ENCODE assay signal across 8 cellular contexts in the genomic region with DNA sequence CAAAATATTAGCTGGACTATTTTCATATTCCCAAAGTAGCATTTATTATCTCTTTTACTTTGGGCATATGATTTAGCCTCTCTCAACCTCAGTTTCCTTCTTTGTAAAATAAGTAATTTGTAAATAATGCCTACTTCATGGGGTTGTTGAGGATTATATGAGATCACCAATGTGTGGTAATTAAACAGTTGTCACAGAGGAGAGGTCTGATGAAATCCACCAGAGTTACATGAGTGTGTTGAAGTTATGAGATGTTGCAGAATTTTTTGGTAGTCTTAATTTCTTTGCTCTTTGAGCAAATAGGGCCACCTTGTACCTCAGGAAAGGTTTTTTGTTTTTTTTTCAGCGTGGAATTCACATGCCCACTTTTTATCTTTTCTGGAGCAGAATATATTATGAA. TPM values are rescaled to one million over a fixed set of nuclear protein-coding genes. Genes with fewer than 3 reads are reported as not detected.
A peak's percentile ranks its signal among the peaks of the same experiment; 100 is the strongest.
DNase-seq lines count a peak whose midpoint lies in the region; ATAC-seq, FAIRE-seq and TF ChIP-seq lines count a peak whose summit lies in the region.

No MANE protein-coding gene starts in this region.

- TF ChIP-seq CTCF in AG10803 (conservative IDR thresholded peaks at IDR 0.05; ENCODE audit: low read length) (no peak), GM12878 (IDR thresholded peaks at IDR 0.05 in 2 of 3, conservative IDR thresholded peaks at IDR 0.05 in 1 of 3; ENCODE audit: control insufficient read depth in 2 of 3, extremely low read depth in 1 of 3, insufficient read depth in 1 of 3, low read depth in 3 of 3, low read length in 3 of 3) (no peak)

- no peaks in the 10 kb centered on the region for H4K20me1 ChIP-seq in GM12878 (ENCODE audit: control insufficient read depth, insufficient read depth)

- POLR2A ChIA-PET in GM12878 (lab: Charles Lee), result interaction anchor here (1.0 to 2.4 kb wide), 6 partner anchors 9 to 173 kb away, joined by 3 to 11 read pairs (median 4); partner anchors contain the start of gene ATP7A

- CTCF ChIA-PET in GM12878 (lab: Yijun Ruan, JAX), result interaction anchor here (0.6 to 3.8 kb wide), 4 partner anchors 8 to 124 kb away, joined by 3 to 30 read pairs (median 22); partner anchors contain the start of gene ATP7A

- SMC1A ChIA-PET in GM12878 (lab: Charles Lee; ENCODE audit: uncharacterized antibody, unreplicated experiment), result interaction anchor here (1.1 to 2.2 kb wide), 5 partner anchors 13 to 258 kb away, joined by 3 to 17 read pairs (median 6); no protein-coding TSS in a partner anchor

- ATAC-seq in GM12878 (no peak), GM19328 (IDR thresholded peaks at IDR 0.05; ENCODE audit: unreplicated experiment) (no peak)

- no peak overlapping the region for H2AFZ ChIP-seq in GM12878 (ENCODE audit: control insufficient read depth, low read depth, low read length)

- no peak for TF ChIP-seq RAD21 in GM12878 (IDR thresholded peaks at IDR 0.05; ENCODE audit: insufficient read depth, low read depth, low read length)

- H3K9me3 ChIP-seq in KOPT-K1 (ENCODE audit: insufficient read depth, low read length, poor library complexity, severe bottlenecking) (no peaks in the 10 kb centered on the region), GM12878 (replicated peaks; ENCODE audit: control insufficient read depth, insufficient read depth, low read length) (no peaks in the 10 kb centered on the region; the same call in 2 of the 3 replicates), mesodermal cell (ENCODE audit: control insufficient read depth, low read length) (no peaks in the 10 kb centered on the region)

- no peaks in the 10 kb centered on the region for H3K27me3 ChIP-seq in GM12878 (replicated peaks in 1 of 2; ENCODE audit: control insufficient read depth in 2 of 2, insufficient read depth in 2 of 2, low read length in 1 of 2)

- in situ Hi-C loops in GM12878 (cut with MboI), result loop anchor here (10.0 kb wide), 1 partner anchor 124 kb away; no protein-coding TSS in a partner anchor

- RAD21 ChIA-PET in GM12878 (lab: Charles Lee; ENCODE audit: unreplicated experiment), result interaction anchor here (1.0 to 2.9 kb wide), 3 partner anchors 9 to 128 kb away, joined by 6 to 31 read pairs (median 11); partner anchors contain the start of gene ATP7A

- peak overlapping the region; percentile 54 for H3K4me2 ChIP-seq in GM12878 (ENCODE audit: control insufficient read depth, insufficient read depth)

- H3K4me1 ChIP-seq in GM12878 (ENCODE audit: control insufficient read depth, insufficient read depth, low read length) (no peaks in the 10 kb centered on the region), mesodermal cell (ENCODE audit: control insufficient read depth, insufficient read depth, low read length, poor library complexity, severe bottlenecking) (no peaks in the 10 kb centered on the region)

- peaks cover 40% of the 10 kb centered on the region for H3K36me3 ChIP-seq in KOPT-K1 (ENCODE audit: insufficient read depth, low read length)
- no peaks in the 10 kb centered on the region; a peak in 1 of 4 replicates for H3K36me3 ChIP-seq in GM12878 (ENCODE audit: control insufficient read depth in 2 of 2, insufficient read depth in 2 of 2, low read length in 1 of 2)
- peaks cover 31% of the 10 kb centered on the region for H3K36me3 ChIP-seq in mesodermal cell (ENCODE audit: control insufficient read depth, insufficient read depth, low read length)

- no TSS peak for BruUV-seq in GM12878 (replicated peaks; lab: Mats Ljungman, UMichigan)

- DNase-seq in AG10803 (ENCODE audit: low read depth) (peak; percentile 26), GM12878 (ENCODE audit: low read depth, low spot score) (no peak), NCI-H524 (lab: John Stamatoyannopoulos, UW) (no peak), NCI-H446 treated with DMSO at 0.1 percent for 48 hours (lab: John Stamatoyannopoulos, UW) (no peak), globus pallidus (ENCODE audit: low spot score) (no peak)

- peaks cover 34% of the 10 kb centered on the region for H3K79me2 ChIP-seq in GM12878 (ENCODE audit: control insufficient read depth, insufficient read depth, low read length)

- intact Hi-C loops in GM12878 (cut with micrococcal nuclease; ENCODE audit: unreplicated experiment), result no loop called here

- WGBS in GM12878 (ENCODE audit: insufficient coverage, insufficient replicate concordance, low lambda C conversion rate, missing lambda C conversion rate), result 0% methylated on average over 1 of the region's 1 CpG
- no CpG with 5 or more reads among the region's 1 CpG for WGBS in mesodermal cell (ENCODE audit: insufficient coverage in 2 of 2), 2 experiments

- H3K4me3 ChIP-seq in AG10803 (ENCODE audit: low read length), result peak overlapping the region; percentile 72
- H3K4me3 ChIP-seq in GM12878, result peak overlapping the region; percentile 80
- H3K4me3 ChIP-seq in mesodermal cell (ENCODE audit: extremely low read depth, insufficient read depth, low read length, poor library complexity, severe bottlenecking), result peak overlapping the region; percentile 64

- FAIRE-seq in GM12878 (lab: Jason Lieb, UNC), result no peak

- no peak for TF ChIP-seq POLR2A in GM12878 (IDR thresholded peaks at IDR 0.05; ENCODE audit: low read depth, low read length)

- no peak for TF ChIP-seq EP300 in GM12878 (IDR thresholded peaks at IDR 0.05; ENCODE audit: borderline replicate concordance in 1 of 2, control insufficient read depth in 1 of 2, low read depth in 2 of 2, low read length in 2 of 2)

- H3K27ac ChIP-seq in KOPT-K1 (ENCODE audit: low read depth, low read length, poor library complexity, severe bottlenecking), result peak overlapping the region; percentile 90
- H3K27ac ChIP-seq in GM12878 (ENCODE audit: control insufficient read depth, insufficient read depth), result peak overlapping the region; percentile 75; the same call in 1 of the 2 replicates
- H3K27ac ChIP-seq in mesodermal cell (ENCODE audit: low read depth, low read length, severe bottlenecking), result peak overlapping the region; percentile 10

- peak overlapping the region; percentile 77 for H3K9ac ChIP-seq in GM12878 (ENCODE audit: control insufficient read depth, insufficient read depth, low read length)

RNA-seq across cellular contexts. Expression of gene COX7B, which starts 1.4 kb away (rescaled TPM):
- total RNA-seq in GM12878 (2013; cell fraction: nucleolus; rRNA removed), result 59.1 and 62.7 TPM in 2 replicates
- total RNA-seq in GM12878 (2014; rRNA removed), result 467 and 534 TPM in 2 replicates
- 691 and 726 TPM in 2 replicates for total RNA-seq in GM12878 (2014; rRNA removed; fragmentation: Illumina TruSeq; extraction: Trizol)
- total RNA-seq in GM12878 (2021), result 331 and 332 TPM in 2 replicates
- polyA plus RNA-seq in GM12878 (2011; ENCODE audit: low read depth), result 1,660 TPM
- 1,589 and 1,856 TPM in 2 replicates for polyA plus RNA-seq in GM12878 (2011; rRNA removed)
- polyA plus RNA-seq in GM12878 (2011; cell fraction: cytosol; rRNA removed), result 1,448 and 1,540 TPM in 2 replicates
- 567 and 717 TPM in 2 replicates for polyA plus RNA-seq in GM12878 (2011; cell fraction: nucleus; rRNA removed)
- polyA plus RNA-seq in GM12878 (2012), result 350 and 454 TPM in 2 replicates
- 727 and 839 TPM in 2 replicates for polyA plus RNA-seq in GM12878 (2014; fragmentation: Illumina TruSeq; extraction: Trizol)
- polyA plus RNA-seq in GM12878 (2014; fragmentation: Nextera tagmentation; extraction: Ambion mirVana), result 1,000 to 10,000 TPM; 2,041 to 2,070 TPM
- 747 and 862 TPM in 2 replicates for polyA plus RNA-seq in GM12878 (2014; rRNA removed)
- 1,000 to 10,000 TPM; 1,113 to 1,176 TPM for polyA plus RNA-seq in GM12878 (2016; fragmentation: Nextera tagmentation; extraction: Ambion mirVana)
- 260 and 503 TPM in 2 replicates for polyA minus RNA-seq in GM12878 (2011; rRNA and poly(A)+ RNA removed)
- polyA minus RNA-seq in GM12878 (2011; cell fraction: cytosol; rRNA and poly(A)+ RNA removed), result 95.8 and 121 TPM in 2 replicates
- polyA minus RNA-seq in GM12878 (2011; cell fraction: nucleus; rRNA and poly(A)+ RNA removed), result 45.7 and 46.4 TPM in 2 replicates
- polyA plus RNA-seq in mesodermal cell (2013, experiment 1 of 2), result 383 TPM
- 386 TPM for polyA plus RNA-seq in mesodermal cell (2013, experiment 2 of 2)

RNA-seq across cellular contexts. Expression of gene MAGT1, which starts 5.5 kb away (rescaled TPM):
- total RNA-seq in GM12878 (2013; cell fraction: nucleolus; rRNA removed), result 70.0 and 78.0 TPM in 2 replicates
- total RNA-seq in GM12878 (2014; rRNA removed) (53.8 and 69.0 TPM in 2 replicates), GM12878 (2014; rRNA removed; fragmentation: Illumina TruSeq; extraction: Trizol) (54.8 and 57.1 TPM in 2 replicates), GM12878 (2021) (36.7 and 41.8 TPM in 2 replicates)
- polyA plus RNA-seq in GM12878 (2011; ENCODE audit: low read depth), result 19.6 TPM
- polyA plus RNA-seq in GM12878 (2011; rRNA removed) (44.6 and 55.0 TPM in 2 replicates), GM12878 (2014; fragmentation: Illumina TruSeq; extraction: Trizol) (45.3 and 48.1 TPM in 2 replicates), GM12878 (2014; fragmentation: Nextera tagmentation; extraction: Ambion mirVana) (10 to 100 TPM; 28.0 to 41.3 TPM), GM12878 (2014; rRNA removed) (41.2 and 47.7 TPM in 2 replicates), GM12878 (2016; fragmentation: Nextera tagmentation; extraction: Ambion mirVana) (10 to 100 TPM; 49.9 to 59.1 TPM)
- polyA plus RNA-seq in GM12878 (2011; cell fraction: cytosol; rRNA removed), result 32.8 and 37.3 TPM in 2 replicates
- polyA plus RNA-seq in GM12878 (2011; cell fraction: nucleus; rRNA removed), result 13.8 and 17.5 TPM in 2 replicates
- 32.2 and 40.4 TPM in 2 replicates for polyA plus RNA-seq in GM12878 (2012)
- polyA minus RNA-seq in GM12878 (2011; rRNA and poly(A)+ RNA removed), result 85.6 and 91.7 TPM in 2 replicates
- 23.7 and 32.1 TPM in 2 replicates for polyA minus RNA-seq in GM12878 (2011; cell fraction: cytosol; rRNA and poly(A)+ RNA removed)
- polyA minus RNA-seq in GM12878 (2011; cell fraction: nucleus; rRNA and poly(A)+ RNA removed), result 21.5 and 30.9 TPM in 2 replicates
- 40.0 TPM for polyA plus RNA-seq in mesodermal cell (2013, experiment 1 of 2)
- 41.8 TPM for polyA plus RNA-seq in mesodermal cell (2013, experiment 2 of 2)

RNA-seq across cellular contexts. Expression of gene ATP7A, which starts 9.8 kb away (rescaled TPM):
- total RNA-seq in GM12878 (2013; cell fraction: nucleolus; rRNA removed), result 52.3 and 59.4 TPM in 2 replicates
- total RNA-seq in GM12878 (2014; rRNA removed) (8.8 and 11.3 TPM in 2 replicates), GM12878 (2014; rRNA removed; fragmentation: Illumina TruSeq; extraction: Trizol) (12.0 and 12.9 TPM in 2 replicates), GM12878 (2021) (9.2 and 9.3 TPM in 2 replicates)
- 2.8 TPM for polyA plus RNA-seq in GM12878 (2011; ENCODE audit: low read depth)
- polyA plus RNA-seq in GM12878 (2011; rRNA removed) (11.4 and 16.9 TPM in 2 replicates), GM12878 (2014; fragmentation: Illumina TruSeq; extraction: Trizol) (7.5 and 9.4 TPM in 2 replicates), GM12878 (2014; fragmentation: Nextera tagmentation; extraction: Ambion mirVana) (1 to 10 TPM; 2.5 to 3.7 TPM), GM12878 (2014; rRNA removed) (4.1 and 5.2 TPM in 2 replicates), GM12878 (2016; fragmentation: Nextera tagmentation; extraction: Ambion mirVana) (1 to 10 TPM; 6.5 to 7.7 TPM)
- 4.6 and 6.0 TPM in 2 replicates for polyA plus RNA-seq in GM12878 (2011; cell fraction: cytosol; rRNA removed)
- 7.0 and 7.1 TPM in 2 replicates for polyA plus RNA-seq in GM12878 (2011; cell fraction: nucleus; rRNA removed)
- 3.8 and 6.9 TPM in 2 replicates for polyA plus RNA-seq in GM12878 (2012)
- polyA minus RNA-seq in GM12878 (2011; rRNA and poly(A)+ RNA removed), result 22.4 and 35.4 TPM in 2 replicates
- polyA minus RNA-seq in GM12878 (2011; cell fraction: cytosol; rRNA and poly(A)+ RNA removed), result 10.3 and 10.5 TPM in 2 replicates
- 11.0 and 14.1 TPM in 2 replicates for polyA minus RNA-seq in GM12878 (2011; cell fraction: nucleus; rRNA and poly(A)+ RNA removed)
- 6.7 TPM for polyA plus RNA-seq in mesodermal cell (2013, experiment 1 of 2)
- 6.3 TPM for polyA plus RNA-seq in mesodermal cell (2013, experiment 2 of 2)

Comparison
In these comparisons a context has a peak if more than half of its experiments do, and no peak if none do; other contexts are left out.
1. H3K27ac ChIP-seq: peak in every context shown above with its lines; median percentile 90 in KOPT-K1; 75 in GM12878; 10 in mesodermal cell.